7 cellular contexts compared by ENCODE assay signal in the genomic region with DNA sequence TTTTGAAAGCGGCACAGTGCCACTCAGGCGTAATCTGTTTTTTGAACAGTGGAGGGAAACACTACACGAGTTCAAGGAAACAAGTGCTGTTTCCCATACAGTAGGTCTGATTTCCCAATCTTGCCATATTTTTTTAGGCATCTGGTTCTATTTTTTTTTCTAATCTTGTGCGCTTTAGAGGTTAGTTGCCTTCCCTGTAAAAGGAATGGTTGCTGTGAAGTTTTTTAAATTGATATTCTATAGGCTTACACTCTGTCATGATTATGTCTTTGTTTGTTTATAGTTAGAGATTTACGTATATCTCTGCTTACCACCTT. TPM values are rescaled to one million over a fixed set of nuclear protein-coding genes. Genes with fewer than 3 reads are reported as not detected.
DNase-seq lines count a peak whose midpoint lies in the region; ATAC-seq and TF ChIP-seq lines count a peak whose summit lies in the region.

No MANE protein-coding gene starts in this region.

- no peak for TF ChIP-seq CTCF in stomach (IDR thresholded peaks at IDR 0.05)

- H3K36me3 ChIP-seq in HUES48 (ENCODE audit: control insufficient read depth, insufficient read depth, low read length) (peaks cover 25% of the 10 kb centered on the region), stomach (no peaks in the 10 kb centered on the region)

- intact Hi-C loops in stomach (cut with DNase I; ENCODE audit: low total_unique reads): no loop called here
- intact Hi-C loops in posterior vena cava (cut with DNase I): no loop called here

- H3K27ac Mint-ChIP-seq in activated naive CD4-positive, alpha-beta T cell treated with anti-CD3 and anti-CD28 coated beads, Interleukin-2, amount 50 U/mL, for 72 hours: peak overlapping the region; percentile 92 to 96
- H3K27ac Mint-ChIP-seq in immature natural killer cell: peak overlapping the region; percentile 95 to 99 (median 98)

- H3K27me3 Mint-ChIP-seq in immature natural killer cell (ENCODE audit: low read depth in 3 of 3): peaks cover 7 to 16% (median 11%) of the 10 kb centered on the region in 3 donors

- no peaks in the 10 kb centered on the region for H3K9me3 ChIP-seq in HUES48 (ENCODE audit: control insufficient read depth, insufficient read depth, low read length)
- H3K9me3 ChIP-seq in stomach: no peaks in the 10 kb centered on the region

- H3K4me1 ChIP-seq in HUES48 (ENCODE audit: control insufficient read depth, insufficient read depth, low read length) (0 out of 2 replicates have a peak, but pooled peaks cover 3% of the 10 kb centered on the region), stomach (peaks cover 19 to 51% (median 39%) of the 10 kb centered on the region in 4 donors)

- peak overlapping the region; percentile 99 for H3K9ac ChIP-seq in HUES48 (ENCODE audit: low read depth, low read length)

- TF ChIP-seq EP300 in stomach (IDR thresholded peaks at IDR 0.05): no peak

- H3K4me3 Mint-ChIP-seq in immature natural killer cell: peak overlapping the region; percentile 94 to 100 (median 98)

- peaks cover 15 to 26% of the 10 kb centered on the region in 2 donors for H3K36me3 Mint-ChIP-seq in activated naive CD4-positive, alpha-beta T cell treated with anti-CD3 and anti-CD28 coated beads, Interleukin-2, amount 50 U/mL, for 72 hours
- H3K36me3 Mint-ChIP-seq in immature natural killer cell: no peaks in the 10 kb centered on the region

- H3K27ac ChIP-seq in HUES48 (ENCODE audit: low read depth, low read length) (peak overlapping the region; percentile 99), stomach (peak overlapping the region; percentile 93 to 96 (median 95))

- no peak for DNase-seq in activated naive CD4-positive, alpha-beta T cell treated with anti-CD3 and anti-CD28 coated beads, Interleukin-2, amount 50 U/mL, for 72 hours (ENCODE audit: low spot score in 2 of 2)
- DNase-seq in immature natural killer cell (no peak), stomach (no peak), NCI-H748 treated with DMSO at 0.1 percent for 48 hours (lab: John Stamatoyannopoulos, UW) (no peak), posterior vena cava (ENCODE audit: low spot score) (no peak), EL (no peak)

- no peaks in the 10 kb centered on the region for H3K27me3 ChIP-seq in HUES48 (ENCODE audit: control insufficient read depth, insufficient read depth, low read length)
- H3K27me3 ChIP-seq in stomach: no peaks in the 10 kb centered on the region

- no peaks in the 10 kb centered on the region for H3K9me3 Mint-ChIP-seq in activated naive CD4-positive, alpha-beta T cell treated with anti-CD3 and anti-CD28 coated beads, Interleukin-2, amount 50 U/mL, for 72 hours
- H3K9me3 Mint-ChIP-seq in immature natural killer cell: no peaks in the 10 kb centered on the region

- ATAC-seq in activated naive CD4-positive, alpha-beta T cell treated with anti-CD3 and anti-CD28 coated beads, Interleukin-2, amount 50 U/mL, for 72 hours: no peak

- H3K4me3 ChIP-seq in HUES48 (ENCODE audit: low read depth, low read length): peak overlapping the region; percentile 91
- H3K4me3 ChIP-seq in stomach: peak overlapping the region; percentile 99 to 100 (median 100)

- no peak for TF ChIP-seq POLR2A in stomach (IDR thresholded peaks at IDR 0.05)

- H3K4me1 Mint-ChIP-seq in immature natural killer cell: peaks cover 32 to 36% of the 10 kb centered on the region in 2 donors

- 0 to 4% (median 1%) methylated on average over 5 of the region's 5 CpGs for WGBS in stomach, 5 donors

RNA-seq across cellular contexts. Expression of gene NASP, which starts 1.2 kb away (rescaled TPM):
- total RNA-seq in activated naive CD4-positive, alpha-beta T cell treated with anti-CD3 and anti-CD28 coated beads, Interleukin-2, amount 50 U/mL, for 72 hours: 100 to 1,000 TPM; 178 to 319 TPM
- polyA plus RNA-seq in immature natural killer cell (10 to 100 TPM; 33.7 to 78.0 (median 67.9) TPM), stomach (100 to 1,000 TPM in 1 of 3 donors, 10 to 100 TPM in 2; 78.7 to 119 (median 79.9) TPM)
- total RNA-seq in stomach (100 to 1,000 TPM in 2 of 5 donors, 10 to 100 TPM in 3; 14.0 to 107 (median 51.8) TPM), posterior vena cava (10 to 100 TPM; 36.7 to 45.5 TPM)

RNA-seq across cellular contexts. Expression of gene AKR1A1, which starts 34.4 kb away (rescaled TPM):
- 100 to 1,000 TPM; 153 to 177 TPM for total RNA-seq in activated naive CD4-positive, alpha-beta T cell treated with anti-CD3 and anti-CD28 coated beads, Interleukin-2, amount 50 U/mL, for 72 hours
- polyA plus RNA-seq in immature natural killer cell (100 to 1,000 TPM in 1 of 3 donors, 10 to 100 TPM in 2; 89.1 to 133 (median 94.6) TPM), stomach (100 to 1,000 TPM; 192 to 246 (median 212) TPM)
- total RNA-seq in stomach (100 to 1,000 TPM in 4 of 5 donors, 10 to 100 TPM in 1; 10.5 to 203 (median 141) TPM), posterior vena cava (100 to 1,000 TPM in 1 of 2 donors, 10 to 100 TPM in 1; 97.2 to 119 TPM)

RNA-seq across cellular contexts. Expression of gene CCDC17, which starts 38.8 kb away (rescaled TPM):
- 1 to 10 TPM; 2.6 to 3.6 TPM for total RNA-seq in activated naive CD4-positive, alpha-beta T cell treated with anti-CD3 and anti-CD28 coated beads, Interleukin-2, amount 50 U/mL, for 72 hours
- polyA plus RNA-seq in immature natural killer cell: under 1 TPM in 1 of 3 donors, not detected in 2; 0.47 TPM
- total RNA-seq in stomach: 10 to 100 TPM in 2 of 5 donors, 1 to 10 TPM in 2, not detected in 1; 5.1 to 17.1 (median 11.1) TPM
- polyA plus RNA-seq in stomach: under 1 TPM in 2 of 3 donors, not detected in 1; 0.68 to 0.83 TPM
- 1 to 10 TPM; 1.5 to 2.3 TPM for total RNA-seq in posterior vena cava
